19 cellular contexts compared by ENCODE assay signal in the genomic region with DNA sequence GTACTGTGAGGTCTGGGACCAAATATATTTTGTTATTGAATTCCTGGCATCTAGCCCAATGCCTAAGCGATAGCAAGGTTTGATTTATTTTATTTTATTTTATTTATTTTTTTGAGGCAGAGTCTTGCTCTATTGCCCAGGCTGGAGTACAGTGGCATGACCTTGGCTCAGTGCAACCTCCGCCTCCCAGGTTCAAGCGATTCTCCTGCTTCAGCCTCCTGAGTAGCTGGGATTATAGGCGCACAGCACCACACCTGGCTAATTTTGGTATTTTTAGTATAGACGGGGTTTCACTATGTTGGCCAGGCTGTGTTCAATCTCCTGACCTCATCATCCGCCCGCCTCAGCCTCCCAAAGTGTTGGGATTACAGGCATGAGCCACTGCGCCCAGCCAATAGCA. TPM values are rescaled to one million over a fixed set of nuclear protein-coding genes. Genes with fewer than 3 reads are reported as not detected.
"Had no signal": no experiment of that assay in that cellular context is flagged by ENCODE, and none has a peak within 500 bp of the region (broad histone marks: within the 10 kb centered on the region; RNA-seq: fewer than 3 reads in every experiment).

No MANE protein-coding gene starts in this region.

RNA-seq across cellular contexts. Expression of a gene that starts 1.7 kb away (rescaled TPM):
- total RNA-seq: dermis blood vessel endothelial cell, endothelial cell of umbilical vein, esophagus mucosa, fibroblast of lung, gastrocnemius medialis, heart right ventricle, left lobe of liver, lower leg skin, mammary epithelial cell, mesenteric fat pad, mononuclear cell, omental fat pad, psoas muscle, right lobe of liver, suprapubic skin, thyroid gland, upper lobe of left lung, uterus had no signal
- polyA plus RNA-seq: endothelial cell of umbilical vein; fibroblast of lung; heart right ventricle; mammary epithelial cell; naive thymus-derived CD4-positive, alpha-beta T cell; psoas muscle had no signal
